Comparison of ENCODE assay signal across 25 cellular contexts in the genomic region with DNA sequence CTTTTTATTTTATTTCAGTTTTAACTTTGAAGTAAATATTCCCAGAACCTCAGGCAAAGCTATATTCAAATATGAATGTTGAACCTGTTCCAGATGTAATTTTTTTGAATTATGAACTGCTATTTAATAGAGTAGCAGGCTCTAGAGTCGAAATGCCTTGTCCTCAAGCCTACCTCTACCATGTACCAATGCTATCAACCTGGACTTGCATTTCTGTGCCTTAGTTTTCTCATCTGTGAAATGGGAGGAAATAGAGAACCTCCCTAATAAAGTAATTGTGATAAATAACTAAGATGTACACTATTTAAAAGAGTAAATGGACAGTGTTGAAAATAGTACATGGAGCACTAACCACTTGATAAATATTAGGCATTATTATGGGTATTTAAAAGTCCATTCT.
"Had no signal": no experiment of that assay in that cellular context is flagged by ENCODE, and none has a peak within 500 bp of the region (broad histone marks: within the 10 kb centered on the region; RNA-seq: fewer than 3 reads in every experiment).

No MANE protein-coding gene starts in this region.

- FAIRE-seq: endometrium, islet of Langerhans had no signal

- H3K9me3 ChIP-seq: colonic mucosa, esophagus squamous epithelium, gastrocnemius medialis, heart right ventricle, left lung, lower lobe of right lung, mucosa of descending colon had no signal

- H3K27me3 ChIP-seq: colonic mucosa, esophagus squamous epithelium, gastrocnemius medialis, heart right ventricle, left lung had no signal

- H3K4me3 ChIP-seq: colonic mucosa, esophagus squamous epithelium, gastrocnemius medialis, heart right ventricle, left lung, lower lobe of right lung, mucosa of descending colon had no signal

- H3K27ac ChIP-seq: colonic mucosa, epithelial cell of prostate, esophagus squamous epithelium, gastrocnemius medialis, heart right ventricle, left lung, lower lobe of right lung had no signal

- H3K4me1 ChIP-seq: colonic mucosa, esophagus squamous epithelium, gastrocnemius medialis, left lung, lower lobe of right lung had no signal

- ATAC-seq: effector memory CD8-positive, alpha-beta T cell; esophagus mucosa; gastrocnemius medialis; heart right ventricle; left cardiac atrium; left lung; left ventricle myocardium superior; lower lobe of right lung; mucosa of descending colon had no signal

- H3K36me3 ChIP-seq: colonic mucosa, esophagus squamous epithelium, gastrocnemius medialis, heart right ventricle, left lung, lower lobe of right lung had no signal

- DNase-seq: colonic mucosa; cortex of kidney; effector CD8-positive, alpha-beta T cell; effector memory CD8-positive, alpha-beta T cell; endodermal cell; erythroblast; esophagus squamous epithelium; foreskin fibroblast; foreskin melanocyte; gastrocnemius medialis; glutamatergic neuron; head of caudate nucleus; heart right ventricle; hippocampal formation; left cardiac atrium; left lung; left ventricle myocardium superior; lower lobe of right lung; mesenchymal stem cell; mucosa of descending colon; naive B cell had no signal
